16 cellular contexts compared by ENCODE assay signal in genomic region chr4:146585761-146586333, GRCh38. TPM values are rescaled to one million over a fixed set of nuclear protein-coding genes. Genes with fewer than 3 reads are reported as not detected.
DNase-seq lines count a peak whose midpoint lies in the region; ATAC-seq and TF ChIP-seq lines count a peak whose summit lies in the region.
"Had no signal": no experiment of that assay in that cellular context is flagged by ENCODE, and none has a peak within 500 bp of the region (broad histone marks: within the 10 kb centered on the region; RNA-seq: fewer than 3 reads in every experiment).

No MANE protein-coding gene starts in this region.

- intact Hi-C loops in right lobe of liver (cut with DNase I): no loop called here

- no peaks in the 10 kb centered on the region for H3K27me3 ChIP-seq in right lobe of liver
- H3K27me3 ChIP-seq in effector memory CD4-positive, alpha-beta T cell (replicated peaks; ENCODE audit: control insufficient read depth, insufficient read depth, low read length, poor library complexity, severe bottlenecking): peaks cover 5% of the 10 kb centered on the region

- WGBS in right lobe of liver (ENCODE audit: insufficient coverage, low coverage, low lambda C conversion rate, missing lambda C conversion rate): 58% methylated on average over 4 of the region's 4 CpGs

- peak; percentile 40 to 84 (median 64) for ATAC-seq in right lobe of liver
- no peak for ATAC-seq in GM19328 (IDR thresholded peaks at IDR 0.05; ENCODE audit: unreplicated experiment)
- no peak for ATAC-seq in GM18502 (IDR thresholded peaks at IDR 0.05; ENCODE audit: poor library complexity, unreplicated experiment)
- ATAC-seq in HG02642 (IDR thresholded peaks at IDR 0.05; ENCODE audit: poor library complexity, unreplicated experiment): no peak
- ATAC-seq: PC-3; stimulated activated memory B cell treated with anti-CD40 and anti-IgM and Interleukin-4, amounts not matched to agents 10 μg/mL and 1 μg/mL and 100 μg/mL, for 72 hours had no signal

- DNase-seq in AG09319 (ENCODE audit: extremely low read depth, low read depth) (peak; percentile 30), LHCN-M2 (ENCODE audit: low read depth) (peak; percentile 59), astrocyte of the hippocampus (ENCODE audit: low read depth, low spot score) (peak; percentile 5), right lobe of liver (no peak)
- no peak for DNase-seq in effector memory CD4-positive, alpha-beta T cell
- DNase-seq: amniotic stem cell; CD4-positive, alpha-beta memory T cell; midbrain; PC-3; stimulated activated CD4-positive, alpha-beta T cell treated with anti-CD3 and anti-CD28 coated beads, Interleukin-2, amount 100 ng/mL, for 24 hours had no signal

- no peaks in the 10 kb centered on the region for H3K36me3 ChIP-seq in right lobe of liver
- no peaks in the 10 kb centered on the region for H3K36me3 ChIP-seq in effector memory CD4-positive, alpha-beta T cell (ENCODE audit: control insufficient read depth, insufficient read depth, low read length)

- TF ChIP-seq POLR2A in right lobe of liver (IDR thresholded peaks at IDR 0.05): no peak

- H3K9me3 ChIP-seq in right lobe of liver: no peaks in the 10 kb centered on the region
- no peaks in the 10 kb centered on the region for H3K9me3 ChIP-seq in effector memory CD4-positive, alpha-beta T cell (ENCODE audit: control insufficient read depth, low read length)

- H3K4me1 ChIP-seq in right lobe of liver: no peaks in the 10 kb centered on the region
- H3K4me1 ChIP-seq in effector memory CD4-positive, alpha-beta T cell (ENCODE audit: control insufficient read depth, insufficient read depth, low read length, poor library complexity, severe bottlenecking): no peaks in the 10 kb centered on the region

- no peak overlapping the region for H3K27ac ChIP-seq in right lobe of liver
- H3K27ac ChIP-seq in effector memory CD4-positive, alpha-beta T cell (ENCODE audit: insufficient read depth, low read length, poor library complexity, severe bottlenecking): no peak overlapping the region

- TF ChIP-seq CTCF in AG09319 (IDR thresholded peaks at IDR 0.05; ENCODE audit: low read depth, low read length): no peak
- TF ChIP-seq CTCF in right lobe of liver (IDR thresholded peaks at IDR 0.05): no peak

- no peak overlapping the region for H3K4me3 ChIP-seq in right lobe of liver
- H3K4me3 ChIP-seq in effector memory CD4-positive, alpha-beta T cell (ENCODE audit: insufficient read depth, low read depth, low read length, poor library complexity, severe bottlenecking): no peak overlapping the region

RNA-seq across cellular contexts. Expression of gene POU4F2, which starts 52.8 kb away (rescaled TPM):
- total RNA-seq in LHCN-M2 (2014; rRNA removed) (not detected in 2 replicates), right lobe of liver (not detected)
- not detected for polyA plus RNA-seq in LHCN-M2 (2012)
- total RNA-seq: CD4-positive, alpha-beta memory T cell; H4; PC-3; posterior vena cava had no signal
- polyA plus RNA-seq: CD4-positive, alpha-beta memory T cell had no signal

Comparison
In these comparisons a context has a peak if more than half of its experiments do, and no peak if none do; other contexts are left out.
1. DNase-seq: peak in AG09319 (single experiment), LHCN-M2 (single experiment) and astrocyte of the hippocampus (single experiment); none in right lobe of liver (0 of 3) and effector memory CD4-positive, alpha-beta T cell (0 of 3).
2. ATAC-seq: peak in right lobe of liver (4 of 4); none in GM19328 (single experiment), GM18502 (single experiment) and HG02642 (single experiment).